1 cellular context compared by ENCODE assay signal in the genomic region with DNA sequence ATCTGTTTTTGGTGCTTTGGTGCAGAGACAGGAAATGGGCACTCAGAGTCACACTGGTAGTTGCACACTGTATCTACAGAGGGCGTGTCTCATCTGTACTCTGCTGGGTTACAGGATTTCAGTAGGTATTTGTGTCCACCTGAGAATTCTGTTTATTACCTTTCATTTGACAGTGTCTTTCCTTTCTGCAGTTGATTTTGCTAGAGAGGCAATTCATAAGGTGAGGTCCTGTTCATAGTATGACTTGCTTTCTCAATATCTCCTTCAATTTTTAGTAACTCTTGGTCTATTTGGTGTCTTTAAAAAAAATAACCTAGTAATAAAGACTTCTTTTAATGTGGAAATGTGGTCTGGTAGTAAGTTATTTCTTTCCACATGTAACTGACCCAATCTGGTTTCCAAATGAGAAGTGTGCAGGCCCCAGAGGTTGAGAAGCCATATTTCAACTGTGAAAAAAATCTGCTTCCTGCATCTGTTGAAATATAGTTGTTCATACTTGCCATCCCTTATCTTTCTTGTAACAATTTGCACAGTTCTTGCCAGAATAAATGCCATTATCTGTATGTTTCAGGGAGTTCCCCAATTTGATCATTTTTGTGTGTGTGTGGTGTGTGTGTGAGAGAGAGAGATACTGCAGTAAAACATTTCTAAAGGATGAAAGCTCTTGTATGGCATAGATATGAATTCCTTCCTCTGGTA.
TF ChIP-seq lines count a peak whose summit lies in the region.

No MANE protein-coding gene starts in this region.

TF ChIP-seq in HCT116, 20 proteins besides CTCF, POLR2A, EP300 and RAD21 (continued from another document):
- TF ChIP-seq, protein P1, sequence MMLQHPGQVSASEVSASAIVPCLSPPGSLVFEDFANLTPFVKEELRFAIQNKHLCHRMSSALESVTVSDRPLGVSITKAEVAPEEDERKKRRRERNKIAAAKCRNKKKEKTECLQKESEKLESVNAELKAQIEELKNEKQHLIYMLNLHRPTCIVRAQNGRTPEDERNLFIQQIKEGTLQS (IDR thresholded peaks at IDR 0.05) = no peak
- TF ChIP-seq YY1 (IDR thresholded peaks at IDR 0.05; ENCODE audit: extremely low read depth, insufficient replicate concordance, low read depth, low read length) (no peak), SRF (IDR thresholded peaks at IDR 0.05; ENCODE audit: low read depth) (no peak), EZH2phosphoT487 (IDR thresholded peaks at IDR 0.05; ENCODE audit: borderline replicate concordance) (no peak)
